In genomic region chr13:29887030-29887557, GRCh38 we compare ENCODE assay signal across 2 cellular contexts.
A peak's percentile ranks its signal among the peaks of the same experiment; 100 is the strongest.
TF ChIP-seq lines count a peak whose summit lies in the region.

No MANE protein-coding gene starts in this region.

TF ChIP-seq in IMR-90, 13 proteins besides CTCF, POLR2A, EP300 and RAD21:
- no peak for TF ChIP-seq USF2 (IDR thresholded peaks at IDR 0.05; ENCODE audit: low read depth, low read length)
- TF ChIP-seq FOS (IDR thresholded peaks at IDR 0.05; ENCODE audit: low read depth, low read length), result no peak
- TF ChIP-seq RFX5 (IDR thresholded peaks at IDR 0.05; ENCODE audit: low read depth, low read length), result no peak
- TF ChIP-seq BHLHE40 (IDR thresholded peaks at IDR 0.05; ENCODE audit: low read depth, low read length), result 0 out of 2 replicates have a peak, but pooled peaks have one; percentile 8

TF ChIP-seq in H1, 55 proteins besides CTCF, POLR2A, EP300 and RAD21:
- no peak for TF ChIP-seq POU5F1 (IDR thresholded peaks at IDR 0.05; ENCODE audit: low read depth, low read length)
